In the genomic region with DNA sequence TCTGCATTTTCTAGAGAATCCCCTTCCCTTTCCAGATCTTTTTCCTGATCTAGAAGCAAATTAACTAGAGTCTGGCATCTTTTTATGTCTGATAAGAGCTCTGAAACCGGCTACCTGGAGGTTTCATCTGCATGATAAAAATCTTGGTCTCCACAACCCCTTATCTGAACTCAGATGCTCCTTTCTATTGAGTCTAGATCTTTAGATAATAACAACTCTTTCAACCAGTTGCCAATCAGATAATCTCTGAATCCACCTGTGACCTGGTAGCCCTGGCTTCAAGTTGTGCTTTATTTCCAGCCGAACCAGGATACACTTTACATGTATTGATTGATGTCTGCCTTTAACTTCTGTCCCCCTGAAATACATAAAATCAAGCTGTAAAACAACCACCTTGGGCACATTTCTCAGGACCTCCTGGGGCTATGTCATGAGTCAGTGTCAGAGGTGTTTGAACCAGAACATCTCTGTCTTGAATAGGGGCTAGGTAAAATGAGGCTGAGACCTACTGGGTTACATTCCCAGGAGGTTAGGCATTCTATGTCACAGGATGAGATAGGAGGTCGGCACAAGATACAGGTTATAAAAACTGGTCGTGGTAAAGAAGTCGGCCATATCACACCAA, we compare ENCODE assay signal across 21 cellular contexts. TPM values are rescaled to one million over a fixed set of nuclear protein-coding genes. Genes with fewer than 3 reads are reported as not detected.
DNase-seq lines count a peak whose midpoint lies in the region; FAIRE-seq and TF ChIP-seq lines count a peak whose summit lies in the region.
"Had no signal": no experiment of that assay in that cellular context is flagged by ENCODE, and none has a peak within 500 bp of the region (broad histone marks: within the 10 kb centered on the region; RNA-seq: fewer than 3 reads in every experiment).

No MANE protein-coding gene starts in this region.

- H3K36me3 ChIP-seq in PC-9 (ENCODE audit: low read depth) (0 out of 2 replicates have a peak, but pooled peaks cover 13% of the 10 kb centered on the region), iPS-18a (ENCODE audit: control insufficient read depth, low read depth, low read length) (no peaks in the 10 kb centered on the region), parathyroid adenoma (ENCODE audit: control insufficient read depth, insufficient read depth, low read length) (no peaks in the 10 kb centered on the region), HAP-1 (replicated peaks) (no peaks in the 10 kb centered on the region), transverse colon (no peaks in the 10 kb centered on the region)
- H3K36me3 ChIP-seq: SJSA1 had no signal

- H3K27ac ChIP-seq in PC-9 (peak overlapping the region; percentile 39), iPS-18a (ENCODE audit: low read length) (peak overlapping the region; percentile 8), parathyroid adenoma (peak overlapping the region; percentile 0), transverse colon (no peak overlapping the region)
- H3K27ac ChIP-seq: RWPE1, SJSA1 had no signal

- CTCF ChIA-PET in PC-9 (lab: Charles Lee) = no interaction called here

- TF ChIP-seq EP300 in transverse colon (IDR thresholded peaks at IDR 0.05; ENCODE audit: low read depth) = no peak

- no TSS peak for BruUV-seq in PC-9 (replicated peaks; lab: Mats Ljungman, UMichigan)

- TF ChIP-seq CTCF in PC-9 (conservative IDR thresholded peaks at IDR 0.05) (no peak), parathyroid adenoma (IDR thresholded peaks at IDR 0.05) (no peak), transverse colon (IDR thresholded peaks at IDR 0.05) (no peak)

- H3K9me2 ChIP-seq in PC-9 (ENCODE audit: insufficient read depth) = no peaks in the 10 kb centered on the region

- POLR2A ChIA-PET in PC-9 (lab: Charles Lee; ENCODE audit: unreplicated experiment) = interaction anchor here (0.6 to 0.7 kb wide), 3 partner anchors 17 to 358 kb away, joined by 3 to 5 read pairs (median 4); no protein-coding TSS in a partner anchor

- H3K4me2 ChIP-seq in PC-9 = peak overlapping the region; percentile 36
- peak overlapping the region; percentile 60 for H3K4me2 ChIP-seq in parathyroid adenoma (ENCODE audit: low read length)

- WGBS in transverse colon (ENCODE audit: low coverage in 1 of 2), 2 donors = 89 to 96% methylated on average over 3 to 5 of the region's 5 CpGs

- TF ChIP-seq POLR2A in H54 (IDR thresholded peaks at IDR 0.05; ENCODE audit: low read depth, low read length) (no peak), transverse colon (IDR thresholded peaks at IDR 0.05) (no peak)

- DNase-seq in H54 (ENCODE audit: insufficient read length, low spot score) = no peak
- DNase-seq in PC-9 = peak in 1 of 2 experiments; percentile 62
- no peak for DNase-seq in HuH-7 (ENCODE audit: low spot score)
- no peak for DNase-seq in HAP-1 (ENCODE audit: low spot score in 2 of 2)
- DNase-seq in transverse colon = no peak
- DNase-seq: AML-193; Calu3; CD4-positive, CD25-positive, alpha-beta regulatory T cell; DMS79; GDM1; HFFc6; IMR-90; MV-4-11; NCI-H1417 treated with DMSO at 0.1 percent for 48 hours; NCI-H2029 treated with DMSO at 0.1 percent for 48 hours; NCI-H510A had no signal

- peaks cover 24% of the 10 kb centered on the region for H3K4me1 ChIP-seq in PC-9 (replicated peaks; ENCODE audit: insufficient read depth)
- peaks cover 33% of the 10 kb centered on the region for H3K4me1 ChIP-seq in iPS-18a (ENCODE audit: control insufficient read depth, low read depth, low read length)
- H3K4me1 ChIP-seq in parathyroid adenoma = peaks cover 18% of the 10 kb centered on the region
- H3K4me1 ChIP-seq in HAP-1 = peaks cover 14% of the 10 kb centered on the region
- H3K4me1 ChIP-seq in transverse colon = no peaks in the 10 kb centered on the region

- peaks cover 13% of the 10 kb centered on the region; the same call in 1 of the 2 replicates for H3F3A ChIP-seq in PC-9 (ENCODE audit: insufficient read depth, low read depth)

- H3K4me3 ChIP-seq in PC-9 = no peak overlapping the region
- H3K4me3 ChIP-seq in iPS-18a (ENCODE audit: low read length) = peak overlapping the region; percentile 23
- peak overlapping the region; percentile 30 for H3K4me3 ChIP-seq in parathyroid adenoma (ENCODE audit: low read depth, low read length)
- H3K4me3 ChIP-seq in HAP-1 = no peak overlapping the region
- H3K4me3 ChIP-seq in transverse colon = no peak overlapping the region
- H3K4me3 ChIP-seq: SJSA1 had no signal

- H3K27me3 ChIP-seq in PC-9 (ENCODE audit: insufficient read depth, low read depth) = no peaks in the 10 kb centered on the region
- no peaks in the 10 kb centered on the region for H3K27me3 ChIP-seq in iPS-18a (ENCODE audit: control insufficient read depth, insufficient read depth, low read length)
- no peaks in the 10 kb centered on the region for H3K27me3 ChIP-seq in parathyroid adenoma (ENCODE audit: control insufficient read depth, insufficient read depth, low read length)
- no peaks in the 10 kb centered on the region for H3K27me3 ChIP-seq in HAP-1 (ENCODE audit: low read depth)
- H3K27me3 ChIP-seq in transverse colon = no peaks in the 10 kb centered on the region
- H3K27me3 ChIP-seq: SJSA1 had no signal

- no peaks in the 10 kb centered on the region; the same call in none of the 2 replicates for H4K20me1 ChIP-seq in PC-9 (ENCODE audit: insufficient read depth)

- intact Hi-C loops in PC-9 (cut with micrococcal nuclease; ENCODE audit: unreplicated experiment) = no loop called here
- intact Hi-C loops in transverse colon (cut with DNase I; ENCODE audit: low total_unique reads) = no loop called here

- H3K9me3 ChIP-seq in PC-9 (ENCODE audit: insufficient read depth, low read depth) = no peaks in the 10 kb centered on the region
- peaks cover 5% of the 10 kb centered on the region for H3K9me3 ChIP-seq in iPS-18a (ENCODE audit: control insufficient read depth, low read depth, low read length)
- H3K9me3 ChIP-seq in parathyroid adenoma (ENCODE audit: control insufficient read depth, low read length) = no peaks in the 10 kb centered on the region
- no peaks in the 10 kb centered on the region; the same call in 1 of the 2 replicates for H3K9me3 ChIP-seq in HAP-1
- H3K9me3 ChIP-seq in transverse colon = no peaks in the 10 kb centered on the region
- H3K9me3 ChIP-seq: SJSA1 had no signal

- peaks cover 66% of the 10 kb centered on the region for H3K79me2 ChIP-seq in PC-9 (ENCODE audit: low read depth)
- H3K79me2 ChIP-seq in parathyroid adenoma = peaks cover 29% of the 10 kb centered on the region

- H3K9ac ChIP-seq in iPS-18a (ENCODE audit: low read length) (no peak overlapping the region), parathyroid adenoma (no peak overlapping the region)

- in situ Hi-C loops in HAP-1 (cut with MboI; ENCODE audit: low sequenced_read_pairs) = no loop called here
- in situ Hi-C loops in transverse colon (cut with MboI; ENCODE audit: low pct_ligation_motif_present in 1 of 4, low pct_unique_long_range_greater_than_20kb in 1 of 4, low sequenced_read_pairs in 3 of 4) = no loop called here

- FAIRE-seq in H54 (lab: Jason Lieb, UNC) = peak; percentile 30
- FAIRE-seq: GM12892 had no signal

- no peak overlapping the region for H2AFZ ChIP-seq in PC-9
- no peak overlapping the region for H2AFZ ChIP-seq in parathyroid adenoma

RNA-seq across cellular contexts. Expression of a gene that starts 20.7 kb away (rescaled TPM):
- total RNA-seq in PC-9 (2021) = 91.3 and 95.0 TPM in 2 replicates
- 10 to 100 TPM; 34.2 to 93.3 (median 70.6) TPM for total RNA-seq in transverse colon

Comparison
In these comparisons a context has a peak if more than half of its experiments do, and no peak if none do; other contexts are left out.
1. H3K27ac ChIP-seq: peak in PC-9 (single experiment), iPS-18a (single experiment) and parathyroid adenoma (single experiment); none in transverse colon (0 of 4).
2. H3K4me3 ChIP-seq: peak in iPS-18a (single experiment) and parathyroid adenoma (single experiment); none in PC-9 (single experiment), HAP-1 (single experiment) and transverse colon (0 of 4).